In the genomic region with DNA sequence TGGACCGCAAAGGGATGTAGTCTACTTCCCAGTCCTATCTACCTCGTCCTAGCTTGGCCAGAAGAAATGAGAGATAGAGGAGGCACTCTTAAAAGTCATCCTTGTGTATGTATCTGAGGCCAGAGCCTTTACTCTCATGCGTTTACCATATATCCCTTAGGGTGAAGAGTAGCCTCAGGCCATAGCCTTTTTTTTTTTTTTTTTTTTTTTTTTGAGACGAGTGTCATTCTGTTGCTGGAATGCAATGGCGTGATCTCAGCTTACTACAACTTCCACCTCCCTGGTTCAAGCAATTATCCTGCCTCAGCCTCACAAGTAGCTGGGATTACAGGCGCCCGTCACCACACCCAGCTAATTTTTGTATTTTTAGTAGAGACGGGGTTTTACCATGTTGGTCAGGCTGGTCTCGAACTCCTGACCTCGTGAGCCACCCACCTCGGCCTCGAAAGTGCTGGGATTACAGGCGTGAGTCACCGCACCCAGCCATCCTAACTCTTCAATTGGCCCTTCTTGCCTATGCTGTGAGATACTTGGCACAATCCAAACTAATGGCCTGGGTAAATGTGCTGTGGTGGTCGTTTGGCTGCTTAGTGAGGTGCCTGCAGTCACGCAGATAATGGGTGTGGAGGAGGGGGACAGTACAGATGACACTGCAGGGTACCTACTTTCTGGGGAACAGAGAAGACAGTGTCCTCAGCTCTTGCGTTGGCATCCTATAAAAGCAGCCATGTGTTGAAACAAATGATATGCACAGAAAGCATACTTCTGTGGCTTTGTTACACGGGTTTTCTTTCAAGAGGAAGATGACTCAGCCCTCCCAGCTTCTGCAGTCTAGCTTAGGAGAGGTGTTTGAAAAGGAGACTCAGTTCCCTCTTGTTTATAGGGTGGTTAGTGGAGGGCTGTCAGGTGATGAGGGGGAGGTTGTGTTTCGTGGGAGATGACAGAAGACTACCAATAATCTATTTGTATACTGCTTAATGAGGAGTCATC, we compare ENCODE assay signal across 11 cellular contexts. TPM values are rescaled to one million over a fixed set of nuclear protein-coding genes. Genes with fewer than 3 reads are reported as not detected.
DNase-seq lines count a peak whose midpoint lies in the region; ATAC-seq and TF ChIP-seq lines count a peak whose summit lies in the region.
"Had no signal": no experiment of that assay in that cellular context is flagged by ENCODE, and none has a peak within 500 bp of the region (broad histone marks: within the 10 kb centered on the region; RNA-seq: fewer than 3 reads in every experiment).

No MANE protein-coding gene starts in this region.

- peaks cover 25% of the 10 kb centered on the region for H3K36me3 Mint-ChIP-seq in activated CD4-positive, alpha-beta T cell treated with anti-CD3 and anti-CD28 coated beads, Interleukin-2, amount 10 ng/mL, durations not matched to agents 24 days and 14 days (ENCODE audit: low read depth)
- H3K36me3 Mint-ChIP-seq in endodermal cell (ENCODE audit: low read depth), result peaks cover 24% of the 10 kb centered on the region
- peaks cover 20% of the 10 kb centered on the region for H3K36me3 Mint-ChIP-seq in effector memory CD8-positive, alpha-beta T cell (ENCODE audit: insufficient read depth)

- peaks cover 27% of the 10 kb centered on the region for H3K36me3 ChIP-seq in endodermal cell (ENCODE audit: control insufficient read depth, insufficient read depth, low read length)

- peak overlapping the region; percentile 37 for H3K4me3 Mint-ChIP-seq in activated CD4-positive, alpha-beta T cell treated with anti-CD3 and anti-CD28 coated beads, Interleukin-2, amount 10 ng/mL, durations not matched to agents 24 days and 14 days
- H3K4me3 Mint-ChIP-seq in endodermal cell, result no peak overlapping the region
- no peak overlapping the region for H3K4me3 Mint-ChIP-seq in effector memory CD8-positive, alpha-beta T cell
- H3K4me3 Mint-ChIP-seq: CD14-positive monocyte had no signal

- TF ChIP-seq POLR2A in NB4 (IDR thresholded peaks at IDR 0.05; ENCODE audit: extremely low read depth, insufficient read length), result no peak

- no peak overlapping the region for H3K9ac ChIP-seq in endodermal cell (ENCODE audit: extremely low read depth, low read length, poor library complexity, severe bottlenecking)

- H3K27ac Mint-ChIP-seq in activated CD4-positive, alpha-beta T cell treated with anti-CD3 and anti-CD28 coated beads, Interleukin-2, amount 10 ng/mL, durations not matched to agents 24 days and 14 days, result peak overlapping the region; percentile 85
- peak overlapping the region; percentile 65 for H3K27ac Mint-ChIP-seq in endodermal cell
- H3K27ac Mint-ChIP-seq in effector memory CD8-positive, alpha-beta T cell, result no peak overlapping the region

- intact Hi-C loops in activated CD4-positive, alpha-beta T cell treated with anti-CD3 and anti-CD28 coated beads, Interleukin-2, amount 10 ng/mL, durations not matched to agents 24 days and 14 days (cut with micrococcal nuclease), result loop anchor here (1.0 kb wide), 1 partner anchor 34 kb away; a partner anchor contains a TSS

- no peak for ATAC-seq in effector memory CD8-positive, alpha-beta T cell (replicated peaks)
- ATAC-seq: lower lobe of right lung had no signal

- peaks cover 11% of the 10 kb centered on the region for H3K4me1 Mint-ChIP-seq in activated CD4-positive, alpha-beta T cell treated with anti-CD3 and anti-CD28 coated beads, Interleukin-2, amount 10 ng/mL, durations not matched to agents 24 days and 14 days
- peaks cover 25% of the 10 kb centered on the region for H3K4me1 Mint-ChIP-seq in endodermal cell
- H3K4me1 Mint-ChIP-seq in effector memory CD8-positive, alpha-beta T cell (ENCODE audit: low read depth in 2 of 2), result no peaks in the 10 kb centered on the region

- H3K27ac ChIP-seq in endodermal cell (ENCODE audit: low read depth, low read length), result no peak overlapping the region
- H3K27ac ChIP-seq: lower lobe of right lung had no signal

- no peak for TF ChIP-seq CTCF in NB4 (IDR thresholded peaks at IDR 0.05; ENCODE audit: low read depth, low read length)
- no peak for TF ChIP-seq CTCF in endodermal cell (conservative IDR thresholded peaks at IDR 0.05)
- no peak for TF ChIP-seq CTCF in retinal pigment epithelial cell (conservative IDR thresholded peaks at IDR 0.05; ENCODE audit: low read depth, low read length)

- H3K4me1 ChIP-seq in endodermal cell (ENCODE audit: control insufficient read depth, insufficient read depth, low read length), result no peaks in the 10 kb centered on the region
- H3K4me1 ChIP-seq: lower lobe of right lung had no signal

- DNase-seq in activated CD4-positive, alpha-beta T cell treated with anti-CD3 and anti-CD28 coated beads, Interleukin-2, amount 10 ng/mL, durations not matched to agents 24 days and 14 days, result peak; percentile 54
- no peak for DNase-seq in activated CD4-positive, alpha-beta T cell treated with anti-CD3 and anti-CD28 coated beads, Interleukin-2, amount 50 U/mL, for 48 hours
- DNase-seq in NB4 (ENCODE audit: low read depth) (peak; percentile 81), endodermal cell (no peak), retinal pigment epithelial cell (ENCODE audit: low read depth) (peak; percentile 27), ecto neural progenitor cell (ENCODE audit: low spot score) (no peak), activated gamma-delta T cell (lab: John Stamatoyannopoulos, UW) (no peak)
- DNase-seq in effector memory CD8-positive, alpha-beta T cell, result no peak
- DNase-seq: lower lobe of right lung, NCI-H1694 treated with DMSO at 0.1 percent for 48 hours had no signal

- no peak overlapping the region for H3K4me3 ChIP-seq in NB4 (ENCODE audit: low read depth, low read length)
- H3K4me3 ChIP-seq in endodermal cell (ENCODE audit: low read length), result no peak overlapping the region
- no peak overlapping the region for H3K4me3 ChIP-seq in retinal pigment epithelial cell (ENCODE audit: low read length)
- H3K4me3 ChIP-seq: lower lobe of right lung had no signal

- H3K9me3 ChIP-seq in endodermal cell (ENCODE audit: control insufficient read depth, low read length), result no peaks in the 10 kb centered on the region
- H3K9me3 ChIP-seq: lower lobe of right lung had no signal

- H3K27me3 ChIP-seq in endodermal cell (ENCODE audit: control insufficient read depth, insufficient read depth, low read length, poor library complexity, severe bottlenecking), result no peaks in the 10 kb centered on the region

- no peaks in the 10 kb centered on the region for H3K9me3 Mint-ChIP-seq in activated CD4-positive, alpha-beta T cell treated with anti-CD3 and anti-CD28 coated beads, Interleukin-2, amount 10 ng/mL, durations not matched to agents 24 days and 14 days
- peaks cover 47% of the 10 kb centered on the region for H3K9me3 Mint-ChIP-seq in endodermal cell
- H3K9me3 Mint-ChIP-seq in effector memory CD8-positive, alpha-beta T cell, result no peaks in the 10 kb centered on the region
- H3K9me3 Mint-ChIP-seq: CD14-positive monocyte had no signal

- H3K27me3 Mint-ChIP-seq in activated CD4-positive, alpha-beta T cell treated with anti-CD3 and anti-CD28 coated beads, Interleukin-2, amount 10 ng/mL, durations not matched to agents 24 days and 14 days, result peaks cover 2% of the 10 kb centered on the region
- H3K27me3 Mint-ChIP-seq in endodermal cell (ENCODE audit: insufficient read depth), result no peaks in the 10 kb centered on the region
- no peaks in the 10 kb centered on the region for H3K27me3 Mint-ChIP-seq in effector memory CD8-positive, alpha-beta T cell

- WGBS in endodermal cell (ENCODE audit: insufficient coverage in 1 of 2, insufficient read length in 1 of 2), 2 experiments, result 75 to 84% methylated on average over 6 to 14 of the region's 19 CpGs

RNA-seq across cellular contexts. Expression of a gene that starts 10.4 kb away (rescaled TPM):
- not detected in 2 replicates for total RNA-seq in activated CD4-positive, alpha-beta T cell treated with anti-CD3 and anti-CD28 coated beads, Interleukin-2, amount 10 ng/mL, durations not matched to agents 24 days and 14 days
- total RNA-seq in endodermal cell, result not detected
- polyA plus RNA-seq in endodermal cell (2013, experiment 1 of 2), result not detected
- not detected for polyA plus RNA-seq in endodermal cell (2013, experiment 2 of 2)
- total RNA-seq: lower lobe of right lung had no signal
- polyA plus RNA-seq: CD14-positive monocyte had no signal

RNA-seq across cellular contexts. Expression of a gene that starts 33.6 kb away (rescaled TPM):
- 29.8 and 30.5 TPM in 2 replicates for total RNA-seq in activated CD4-positive, alpha-beta T cell treated with anti-CD3 and anti-CD28 coated beads, Interleukin-2, amount 10 ng/mL, durations not matched to agents 24 days and 14 days
- 10 to 100 TPM; 45.0 to 46.5 TPM for total RNA-seq in endodermal cell
- polyA plus RNA-seq in endodermal cell (2013, experiment 1 of 2), result 55.2 TPM
- polyA plus RNA-seq in endodermal cell (2013, experiment 2 of 2), result 48.6 TPM

Comparison
In these comparisons a context has a peak if more than half of its experiments do, and no peak if none do; other contexts are left out.
1. DNase-seq: peak in activated CD4-positive, alpha-beta T cell treated with anti-CD3 and anti-CD28 coated beads, Interleukin-2, amount 10 ng/mL, durations not matched to agents 24 days and 14 days (single experiment), NB4 (single experiment) and retinal pigment epithelial cell (single experiment); none in activated CD4-positive, alpha-beta T cell treated with anti-CD3 and anti-CD28 coated beads, Interleukin-2, amount 50 U/mL, for 48 hours (0 of 2), endodermal cell (single experiment), ecto neural progenitor cell (single experiment), effector memory CD8-positive, alpha-beta T cell (0 of 3) and activated gamma-delta T cell (single experiment).
2. H3K27ac Mint-ChIP-seq: peak in activated CD4-positive, alpha-beta T cell treated with anti-CD3 and anti-CD28 coated beads, Interleukin-2, amount 10 ng/mL, durations not matched to agents 24 days and 14 days (single experiment) and endodermal cell (single experiment); none in effector memory CD8-positive, alpha-beta T cell (0 of 2).